1 cellular context compared by ENCODE assay signal in the genomic region with DNA sequence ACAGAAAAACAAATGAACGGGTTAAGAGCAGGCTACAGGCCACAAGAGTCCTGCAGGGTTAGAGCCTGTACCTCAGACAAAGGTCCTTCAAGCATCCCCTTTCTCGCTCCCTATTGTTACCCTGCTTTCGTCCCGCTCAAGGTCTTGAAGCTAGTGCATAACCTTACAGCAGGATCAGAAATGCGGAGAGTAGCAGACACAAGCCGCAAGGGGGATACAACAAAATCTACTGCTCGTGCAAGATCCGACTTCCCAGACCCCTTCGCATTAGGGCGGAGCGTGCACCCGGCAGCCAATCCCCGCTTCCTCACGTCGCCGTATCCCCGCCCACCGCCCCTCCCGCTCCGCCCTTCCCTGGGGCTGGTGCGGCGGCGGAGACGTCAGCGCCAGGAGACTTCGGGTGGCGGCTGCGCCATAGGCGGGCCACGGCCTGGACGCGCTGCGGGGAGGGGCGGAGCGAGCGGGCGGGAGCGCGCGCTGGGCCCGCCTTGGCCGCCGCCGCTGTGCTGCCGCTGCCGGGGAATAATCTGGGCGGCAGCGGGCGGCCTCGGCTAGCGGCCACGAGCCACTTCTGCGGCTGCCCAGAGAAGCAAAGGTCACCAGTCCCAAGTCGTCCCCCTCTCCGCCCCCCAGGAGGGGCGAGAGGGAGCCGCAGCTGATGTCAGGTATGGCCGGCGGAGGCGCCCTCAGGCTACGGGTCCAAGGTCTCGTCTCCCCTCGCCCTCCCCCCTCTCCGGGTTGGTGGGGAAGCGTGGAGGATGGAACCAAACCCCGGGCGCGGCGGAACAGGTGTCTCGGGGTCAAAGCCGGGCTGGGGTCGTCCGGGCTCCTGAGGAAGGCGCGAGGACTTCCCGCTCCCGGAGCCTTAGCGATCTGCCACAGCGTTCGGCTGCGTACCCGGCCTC.
TF ChIP-seq lines count a peak whose summit lies in the region.

A gene (plus strand): TSS at position 389 of the 905 bp plus-strand sequence. CDS start 51,776 bp downstream, outside the sequence.

TF ChIP-seq in HepG2, 621 proteins besides CTCF, POLR2A, EP300 and RAD21 (continued from another document and continues in another):
- TF ChIP-seq SALL1 (CRISPR knock-in tag; IDR thresholded peaks at IDR 0.05) (peak; percentile 90), KLF9 (CRISPR knock-in tag; IDR thresholded peaks at IDR 0.05; ENCODE audit: low read depth) (no peak), SAP130 (CRISPR knock-in tag; IDR thresholded peaks at IDR 0.05; ENCODE audit: low read depth) (peak; percentile 65), HOXA5 (CRISPR knock-in tag; IDR thresholded peaks at IDR 0.05) (peak; percentile 75; the same call in 1 of the 2 replicates), FOSL2 (CRISPR knock-in tag; IDR thresholded peaks at IDR 0.05) (peak; percentile 45; the same call in 1 of the 2 replicates), SPEN (CRISPR knock-in tag; IDR thresholded peaks at IDR 0.05; ENCODE audit: low read depth) (peak; percentile 65; the same call in 1 of the 2 replicates), SP1 (IDR thresholded peaks at IDR 0.05) (no peak), SP1 (CRISPR knock-in tag; IDR thresholded peaks at IDR 0.05) (peak; percentile 94), ZNF772 (CRISPR knock-in tag; IDR thresholded peaks at IDR 0.05) (no peak; the same call in 1 of the 2 replicates), ZNF256 (CRISPR knock-in tag; conservative IDR thresholded peaks at IDR 0.05) (peak; percentile 84; the same call in 1 of the 2 replicates), ZC3H4 (CRISPR knock-in tag; IDR thresholded peaks at IDR 0.05; ENCODE audit: borderline replicate concordance) (peak; percentile 39; the same call in 1 of the 2 replicates), HNF4G (IDR thresholded peaks at IDR 0.05; ENCODE audit: borderline replicate concordance, low read depth, low read length) (peak; percentile 99), HNF4G (CRISPR knock-in tag; IDR thresholded peaks at IDR 0.05; ENCODE audit: borderline replicate concordance, low read depth) (peak; percentile 97), ZNF264 (CRISPR knock-in tag; IDR thresholded peaks at IDR 0.05) (peak; percentile 71), RFX5 (IDR thresholded peaks at IDR 0.05; ENCODE audit: low read depth, low read length) (peak; percentile 38; the same call in 1 of the 2 replicates), JUND (CRISPR knock-in tag; IDR thresholded peaks at IDR 0.05) (peak; percentile 19; the same call in 1 of the 2 replicates), ZNF292 (CRISPR knock-in tag; IDR thresholded peaks at IDR 0.05; ENCODE audit: borderline replicate concordance, low read depth) (peak; percentile 63; the same call in 1 of the 2 replicates), MTF1 (CRISPR knock-in tag; IDR thresholded peaks at IDR 0.05) (no peak), EEA1 (CRISPR knock-in tag; IDR thresholded peaks at IDR 0.05; ENCODE audit: borderline replicate concordance) (peak; percentile 85), NFYC (CRISPR knock-in tag; IDR thresholded peaks at IDR 0.05) (peak; percentile 79), MXD4 (CRISPR knock-in tag; IDR thresholded peaks at IDR 0.05) (peak; percentile 60; the same call in 1 of the 2 replicates), ZNF607 (CRISPR knock-in tag; IDR thresholded peaks at IDR 0.05; ENCODE audit: borderline replicate concordance) (peak; percentile 78), SAFB2 (CRISPR knock-in tag; IDR thresholded peaks at IDR 0.05; ENCODE audit: borderline replicate concordance, low read depth) (peak; percentile 77), ELF3 (CRISPR knock-in tag; IDR thresholded peaks at IDR 0.05) (peak; percentile 59), ZFP36L1 (CRISPR knock-in tag; IDR thresholded peaks at IDR 0.05) (0 out of 2 replicates have a peak, but pooled peaks have one; percentile 59), KMT2B (CRISPR knock-in tag; IDR thresholded peaks at IDR 0.05) (peak; percentile 84), ZNF253 (CRISPR knock-in tag; IDR thresholded peaks at IDR 0.05; ENCODE audit: borderline replicate concordance) (no peak), FOXC1 (CRISPR knock-in tag; IDR thresholded peaks at IDR 0.05; ENCODE audit: borderline replicate concordance) (peak; percentile 79; the same call in 1 of the 2 replicates), U2AF2 (IDR thresholded peaks at IDR 0.05; ENCODE audit: low read depth, low read length) (0 out of 2 replicates have a peak, but pooled peaks have one; percentile 87), IKZF1 (IDR thresholded peaks at IDR 0.05) (no peak), CREB1 (IDR thresholded peaks at IDR 0.05) (peak; percentile 77), CREB1 (CRISPR knock-in tag; IDR thresholded peaks at IDR 0.05) (peak; percentile 68), SIX4 (CRISPR knock-in tag; IDR thresholded peaks at IDR 0.05) (peak; percentile 71; the same call in 1 of the 2 replicates)
- TF ChIP-seq, protein P1, sequence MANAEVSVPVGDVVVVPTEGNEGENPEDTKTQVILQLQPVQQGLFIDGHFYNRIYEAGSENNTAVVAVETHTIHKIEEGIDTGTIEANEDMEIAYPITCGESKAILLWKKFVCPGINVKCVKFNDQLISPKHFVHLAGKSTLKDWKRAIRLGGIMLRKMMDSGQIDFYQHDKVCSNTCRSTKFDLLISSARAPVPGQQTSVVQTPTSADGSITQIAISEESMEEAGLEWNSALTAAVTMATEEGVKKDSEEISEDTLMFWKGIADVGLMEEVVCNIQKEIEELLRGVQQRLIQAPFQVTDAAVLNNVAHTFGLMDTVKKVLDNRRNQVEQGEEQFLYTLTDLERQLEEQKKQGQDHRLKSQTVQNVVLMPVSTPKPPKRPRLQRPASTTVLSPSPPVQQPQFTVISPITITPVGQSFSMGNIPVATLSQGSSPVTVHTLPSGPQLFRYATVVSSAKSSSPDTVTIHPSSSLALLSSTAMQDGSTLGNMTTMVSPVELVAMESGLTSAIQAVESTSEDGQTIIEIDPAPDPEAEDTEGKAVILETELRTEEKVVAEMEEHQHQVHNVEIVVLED (CRISPR knock-in tag; IDR thresholded peaks at IDR 0.05; ENCODE audit: borderline replicate concordance), result peak; percentile 76
- TF ChIP-seq, protein P2, sequence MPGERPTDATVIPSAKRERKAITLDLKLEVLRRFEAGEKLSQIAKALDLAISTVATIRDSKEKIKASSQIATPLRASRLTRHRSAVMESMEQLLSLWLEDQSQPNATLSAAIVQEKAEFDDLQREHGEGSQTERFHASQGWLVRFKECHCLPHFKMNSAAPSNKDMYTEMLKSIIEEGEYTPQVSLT (CRISPR knock-in tag; IDR thresholded peaks at IDR 0.05; ENCODE audit: borderline replicate concordance, low read depth), result no peak
- TF ChIP-seq, protein P3, sequence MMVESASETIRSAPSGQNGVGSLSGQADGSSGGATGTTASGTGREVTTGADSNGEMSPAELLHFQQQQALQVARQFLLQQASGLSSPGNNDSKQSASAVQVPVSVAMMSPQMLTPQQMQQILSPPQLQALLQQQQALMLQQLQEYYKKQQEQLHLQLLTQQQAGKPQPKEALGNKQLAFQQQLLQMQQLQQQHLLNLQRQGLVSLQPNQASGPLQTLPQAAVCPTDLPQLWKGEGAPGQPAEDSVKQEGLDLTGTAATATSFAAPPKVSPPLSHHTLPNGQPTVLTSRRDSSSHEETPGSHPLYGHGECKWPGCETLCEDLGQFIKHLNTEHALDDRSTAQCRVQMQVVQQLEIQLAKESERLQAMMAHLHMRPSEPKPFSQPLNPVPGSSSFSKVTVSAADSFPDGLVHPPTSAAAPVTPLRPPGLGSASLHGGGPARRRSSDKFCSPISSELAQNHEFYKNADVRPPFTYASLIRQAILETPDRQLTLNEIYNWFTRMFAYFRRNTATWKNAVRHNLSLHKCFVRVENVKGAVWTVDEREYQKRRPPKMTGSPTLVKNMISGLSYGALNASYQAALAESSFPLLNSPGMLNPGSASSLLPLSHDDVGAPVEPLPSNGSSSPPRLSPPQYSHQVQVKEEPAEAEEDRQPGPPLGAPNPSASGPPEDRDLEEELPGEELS (CRISPR knock-in tag; IDR thresholded peaks at IDR 0.05), result peak; percentile 64
- TF ChIP-seq, protein P4, sequence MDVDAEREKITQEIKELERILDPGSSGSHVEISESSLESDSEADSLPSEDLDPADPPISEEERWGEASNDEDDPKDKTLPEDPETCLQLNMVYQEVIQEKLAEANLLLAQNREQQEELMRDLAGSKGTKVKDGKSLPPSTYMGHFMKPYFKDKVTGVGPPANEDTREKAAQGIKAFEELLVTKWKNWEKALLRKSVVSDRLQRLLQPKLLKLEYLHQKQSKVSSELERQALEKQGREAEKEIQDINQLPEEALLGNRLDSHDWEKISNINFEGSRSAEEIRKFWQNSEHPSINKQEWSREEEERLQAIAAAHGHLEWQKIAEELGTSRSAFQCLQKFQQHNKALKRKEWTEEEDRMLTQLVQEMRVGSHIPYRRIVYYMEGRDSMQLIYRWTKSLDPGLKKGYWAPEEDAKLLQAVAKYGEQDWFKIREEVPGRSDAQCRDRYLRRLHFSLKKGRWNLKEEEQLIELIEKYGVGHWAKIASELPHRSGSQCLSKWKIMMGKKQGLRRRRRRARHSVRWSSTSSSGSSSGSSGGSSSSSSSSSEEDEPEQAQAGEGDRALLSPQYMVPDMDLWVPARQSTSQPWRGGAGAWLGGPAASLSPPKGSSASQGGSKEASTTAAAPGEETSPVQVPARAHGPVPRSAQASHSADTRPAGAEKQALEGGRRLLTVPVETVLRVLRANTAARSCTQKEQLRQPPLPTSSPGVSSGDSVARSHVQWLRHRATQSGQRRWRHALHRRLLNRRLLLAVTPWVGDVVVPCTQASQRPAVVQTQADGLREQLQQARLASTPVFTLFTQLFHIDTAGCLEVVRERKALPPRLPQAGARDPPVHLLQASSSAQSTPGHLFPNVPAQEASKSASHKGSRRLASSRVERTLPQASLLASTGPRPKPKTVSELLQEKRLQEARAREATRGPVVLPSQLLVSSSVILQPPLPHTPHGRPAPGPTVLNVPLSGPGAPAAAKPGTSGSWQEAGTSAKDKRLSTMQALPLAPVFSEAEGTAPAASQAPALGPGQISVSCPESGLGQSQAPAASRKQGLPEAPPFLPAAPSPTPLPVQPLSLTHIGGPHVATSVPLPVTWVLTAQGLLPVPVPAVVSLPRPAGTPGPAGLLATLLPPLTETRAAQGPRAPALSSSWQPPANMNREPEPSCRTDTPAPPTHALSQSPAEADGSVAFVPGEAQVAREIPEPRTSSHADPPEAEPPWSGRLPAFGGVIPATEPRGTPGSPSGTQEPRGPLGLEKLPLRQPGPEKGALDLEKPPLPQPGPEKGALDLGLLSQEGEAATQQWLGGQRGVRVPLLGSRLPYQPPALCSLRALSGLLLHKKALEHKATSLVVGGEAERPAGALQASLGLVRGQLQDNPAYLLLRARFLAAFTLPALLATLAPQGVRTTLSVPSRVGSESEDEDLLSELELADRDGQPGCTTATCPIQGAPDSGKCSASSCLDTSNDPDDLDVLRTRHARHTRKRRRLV (CRISPR knock-in tag; IDR thresholded peaks at IDR 0.05), result no peak
- TF ChIP-seq, protein P5, sequence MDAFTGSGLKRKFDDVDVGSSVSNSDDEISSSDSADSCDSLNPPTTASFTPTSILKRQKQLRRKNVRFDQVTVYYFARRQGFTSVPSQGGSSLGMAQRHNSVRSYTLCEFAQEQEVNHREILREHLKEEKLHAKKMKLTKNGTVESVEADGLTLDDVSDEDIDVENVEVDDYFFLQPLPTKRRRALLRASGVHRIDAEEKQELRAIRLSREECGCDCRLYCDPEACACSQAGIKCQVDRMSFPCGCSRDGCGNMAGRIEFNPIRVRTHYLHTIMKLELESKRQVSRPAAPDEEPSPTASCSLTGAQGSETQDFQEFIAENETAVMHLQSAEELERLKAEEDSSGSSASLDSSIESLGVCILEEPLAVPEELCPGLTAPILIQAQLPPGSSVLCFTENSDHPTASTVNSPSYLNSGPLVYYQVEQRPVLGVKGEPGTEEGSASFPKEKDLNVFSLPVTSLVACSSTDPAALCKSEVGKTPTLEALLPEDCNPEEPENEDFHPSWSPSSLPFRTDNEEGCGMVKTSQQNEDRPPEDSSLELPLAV (CRISPR knock-in tag; conservative IDR thresholded peaks at IDR 0.05; ENCODE audit: low read depth), result 0 out of 2 replicates have a peak, but pooled peaks have one; percentile 59
- TF ChIP-seq, protein P6, sequence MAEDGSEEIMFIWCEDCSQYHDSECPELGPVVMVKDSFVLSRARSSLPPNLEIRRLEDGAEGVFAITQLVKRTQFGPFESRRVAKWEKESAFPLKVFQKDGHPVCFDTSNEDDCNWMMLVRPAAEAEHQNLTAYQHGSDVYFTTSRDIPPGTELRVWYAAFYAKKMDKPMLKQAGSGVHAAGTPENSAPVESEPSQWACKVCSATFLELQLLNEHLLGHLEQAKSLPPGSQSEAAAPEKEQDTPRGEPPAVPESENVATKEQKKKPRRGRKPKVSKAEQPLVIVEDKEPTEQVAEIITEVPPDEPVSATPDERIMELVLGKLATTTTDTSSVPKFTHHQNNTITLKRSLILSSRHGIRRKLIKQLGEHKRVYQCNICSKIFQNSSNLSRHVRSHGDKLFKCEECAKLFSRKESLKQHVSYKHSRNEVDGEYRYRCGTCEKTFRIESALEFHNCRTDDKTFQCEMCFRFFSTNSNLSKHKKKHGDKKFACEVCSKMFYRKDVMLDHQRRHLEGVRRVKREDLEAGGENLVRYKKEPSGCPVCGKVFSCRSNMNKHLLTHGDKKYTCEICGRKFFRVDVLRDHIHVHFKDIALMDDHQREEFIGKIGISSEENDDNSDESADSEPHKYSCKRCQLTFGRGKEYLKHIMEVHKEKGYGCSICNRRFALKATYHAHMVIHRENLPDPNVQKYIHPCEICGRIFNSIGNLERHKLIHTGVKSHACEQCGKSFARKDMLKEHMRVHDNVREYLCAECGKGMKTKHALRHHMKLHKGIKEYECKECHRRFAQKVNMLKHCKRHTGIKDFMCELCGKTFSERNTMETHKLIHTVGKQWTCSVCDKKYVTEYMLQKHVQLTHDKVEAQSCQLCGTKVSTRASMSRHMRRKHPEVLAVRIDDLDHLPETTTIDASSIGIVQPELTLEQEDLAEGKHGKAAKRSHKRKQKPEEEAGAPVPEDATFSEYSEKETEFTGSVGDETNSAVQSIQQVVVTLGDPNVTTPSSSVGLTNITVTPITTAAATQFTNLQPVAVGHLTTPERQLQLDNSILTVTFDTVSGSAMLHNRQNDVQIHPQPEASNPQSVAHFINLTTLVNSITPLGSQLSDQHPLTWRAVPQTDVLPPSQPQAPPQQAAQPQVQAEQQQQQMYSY (CRISPR knock-in tag; IDR thresholded peaks at IDR 0.05), result peak; percentile 95
- TF ChIP-seq, protein P7, sequence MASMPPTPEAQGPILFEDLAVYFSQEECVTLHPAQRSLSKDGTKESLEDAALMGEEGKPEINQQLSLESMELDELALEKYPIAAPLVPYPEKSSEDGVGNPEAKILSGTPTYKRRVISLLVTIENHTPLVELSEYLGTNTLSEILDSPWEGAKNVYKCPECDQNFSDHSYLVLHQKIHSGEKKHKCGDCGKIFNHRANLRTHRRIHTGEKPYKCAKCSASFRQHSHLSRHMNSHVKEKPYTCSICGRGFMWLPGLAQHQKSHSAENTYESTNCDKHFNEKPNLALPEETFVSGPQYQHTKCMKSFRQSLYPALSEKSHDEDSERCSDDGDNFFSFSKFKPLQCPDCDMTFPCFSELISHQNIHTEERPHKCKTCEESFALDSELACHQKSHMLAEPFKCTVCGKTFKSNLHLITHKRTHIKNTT (CRISPR knock-in tag; IDR thresholded peaks at IDR 0.05), result no peak
- TF ChIP-seq, protein P8, sequence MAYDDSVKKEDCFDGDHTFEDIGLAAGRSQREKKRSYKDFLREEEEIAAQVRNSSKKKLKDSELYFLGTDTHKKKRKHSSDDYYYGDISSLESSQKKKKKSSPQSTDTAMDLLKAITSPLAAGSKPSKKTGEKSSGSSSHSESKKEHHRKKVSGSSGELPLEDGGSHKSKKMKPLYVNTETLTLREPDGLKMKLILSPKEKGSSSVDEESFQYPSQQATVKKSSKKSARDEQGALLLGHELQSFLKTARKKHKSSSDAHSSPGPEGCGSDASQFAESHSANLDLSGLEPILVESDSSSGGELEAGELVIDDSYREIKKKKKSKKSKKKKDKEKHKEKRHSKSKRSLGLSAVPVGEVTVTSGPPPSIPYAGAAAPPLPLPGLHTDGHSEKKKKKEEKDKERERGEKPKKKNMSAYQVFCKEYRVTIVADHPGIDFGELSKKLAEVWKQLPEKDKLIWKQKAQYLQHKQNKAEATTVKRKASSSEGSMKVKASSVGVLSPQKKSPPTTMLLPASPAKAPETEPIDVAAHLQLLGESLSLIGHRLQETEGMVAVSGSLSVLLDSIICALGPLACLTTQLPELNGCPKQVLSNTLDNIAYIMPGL (CRISPR knock-in tag; IDR thresholded peaks at IDR 0.05; ENCODE audit: borderline replicate concordance in 1 of 2, low read depth in 1 of 2), result peak; percentile 75 to 90
